In the genomic region with DNA sequence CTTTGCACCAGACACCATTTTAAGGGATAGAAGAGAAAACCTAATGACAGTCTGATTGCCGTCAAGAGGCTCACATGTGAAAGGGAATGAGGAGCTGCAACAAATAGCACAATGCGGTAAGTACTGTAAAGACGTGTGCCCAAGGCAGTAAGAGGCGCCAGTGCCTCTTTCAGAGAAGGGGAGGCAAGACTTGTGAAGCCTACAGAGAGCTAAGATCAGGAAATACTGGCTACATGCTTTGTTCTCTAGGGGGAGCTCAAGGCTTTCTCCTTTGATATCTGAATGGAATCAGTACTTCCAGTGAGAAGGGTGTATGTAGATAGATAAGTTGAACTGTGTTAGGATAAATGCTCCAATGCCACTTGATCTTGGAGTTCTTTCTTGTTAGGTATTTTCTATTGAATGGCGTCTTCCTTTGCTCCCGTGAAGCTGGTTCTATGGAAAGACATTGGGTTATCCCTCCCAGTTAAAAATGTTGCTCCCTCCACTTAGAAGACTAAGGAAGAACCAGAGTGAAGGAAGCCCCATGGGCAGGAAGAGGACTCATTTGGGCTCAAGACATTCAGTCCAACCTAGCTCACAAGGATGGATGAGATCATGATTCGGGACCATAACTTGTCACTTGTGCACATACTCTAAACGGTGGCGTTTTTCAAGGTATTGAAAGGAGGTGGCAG, we compare ENCODE assay signal across 8 cellular contexts. TPM values are rescaled to one million over a fixed set of nuclear protein-coding genes. Genes with fewer than 3 reads are reported as not detected.
A peak's percentile ranks its signal among the peaks of the same experiment; 100 is the strongest.
DNase-seq lines count a peak whose midpoint lies in the region; ATAC-seq and TF ChIP-seq lines count a peak whose summit lies in the region.

No MANE protein-coding gene starts in this region.

- no peak overlapping the region for H3K4me3 ChIP-seq in WI38 (ENCODE audit: low read depth, low read length)

- TF ChIP-seq CTCF in WI38 (IDR thresholded peaks at IDR 0.05; ENCODE audit: low read depth, low read length): peak; percentile 76

- peak; percentile 86 for DNase-seq in DMS53 (lab: John Stamatoyannopoulos, UW)
- peak; percentile 50 for DNase-seq in NCI-H2196 treated with DMSO at 0.1 percent for 48 hours (lab: John Stamatoyannopoulos, UW; ENCODE audit: unreplicated experiment)
- peak; percentile 60 for DNase-seq in glomerular endothelial cell (ENCODE audit: extremely low read depth, low read depth, low spot score)
- DNase-seq in pons (ENCODE audit: low spot score): peak; percentile 96
- DNase-seq in GM19240 (ENCODE audit: insufficient read length, low spot score): no peak

- peak; percentile 85 for ATAC-seq in GM19395 (IDR thresholded peaks at IDR 0.05; ENCODE audit: unreplicated experiment)
- peak; percentile 79 for ATAC-seq in HG03342 (IDR thresholded peaks at IDR 0.05; ENCODE audit: unreplicated experiment)

RNA-seq across cellular contexts. Expression of a gene that starts 23.5 kb away (rescaled TPM):
- not detected in 2 replicates for total RNA-seq in glomerular endothelial cell
